1 cellular context compared by ENCODE assay signal in the genomic region with DNA sequence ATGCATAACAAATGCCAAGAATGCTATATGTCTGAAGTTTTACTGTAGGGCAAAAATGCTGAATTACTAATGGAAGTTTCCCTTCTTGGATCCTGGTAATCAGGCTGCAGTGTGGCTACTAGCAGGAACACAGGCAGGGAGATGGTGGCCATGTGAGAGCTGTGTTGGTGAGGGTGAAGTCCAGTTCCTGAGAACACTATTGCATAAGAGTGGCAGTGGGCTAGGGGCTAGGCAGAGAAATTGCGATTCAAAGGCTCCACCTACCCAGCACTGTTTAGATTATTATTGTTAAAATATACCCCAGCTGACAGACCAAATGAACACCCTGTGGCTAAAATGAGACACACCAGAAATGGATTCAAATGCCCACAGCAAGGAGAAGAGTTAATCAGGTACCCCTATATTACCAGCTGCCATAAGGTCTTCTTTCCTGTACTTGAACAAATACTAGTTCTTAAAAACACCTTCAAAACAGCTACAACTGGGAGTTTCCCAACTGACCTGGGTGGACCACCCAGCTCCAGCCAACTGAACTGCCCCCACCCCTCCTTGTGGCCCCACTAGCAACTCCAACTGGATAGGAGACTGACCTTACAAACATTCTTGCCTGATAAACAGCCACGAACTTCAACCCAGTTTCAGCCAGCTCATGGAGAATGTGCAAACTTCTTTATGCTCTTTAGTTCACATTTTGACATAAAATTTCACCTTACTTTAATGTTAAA.
A peak's percentile ranks its signal among the peaks of the same experiment; 100 is the strongest.
TF ChIP-seq lines count a peak whose summit lies in the region.

No MANE protein-coding gene starts in this region.

TF ChIP-seq in HepG2, 621 proteins besides CTCF, POLR2A, EP300 and RAD21 (continued from another document and continues in another):
- TF ChIP-seq, protein P1, sequence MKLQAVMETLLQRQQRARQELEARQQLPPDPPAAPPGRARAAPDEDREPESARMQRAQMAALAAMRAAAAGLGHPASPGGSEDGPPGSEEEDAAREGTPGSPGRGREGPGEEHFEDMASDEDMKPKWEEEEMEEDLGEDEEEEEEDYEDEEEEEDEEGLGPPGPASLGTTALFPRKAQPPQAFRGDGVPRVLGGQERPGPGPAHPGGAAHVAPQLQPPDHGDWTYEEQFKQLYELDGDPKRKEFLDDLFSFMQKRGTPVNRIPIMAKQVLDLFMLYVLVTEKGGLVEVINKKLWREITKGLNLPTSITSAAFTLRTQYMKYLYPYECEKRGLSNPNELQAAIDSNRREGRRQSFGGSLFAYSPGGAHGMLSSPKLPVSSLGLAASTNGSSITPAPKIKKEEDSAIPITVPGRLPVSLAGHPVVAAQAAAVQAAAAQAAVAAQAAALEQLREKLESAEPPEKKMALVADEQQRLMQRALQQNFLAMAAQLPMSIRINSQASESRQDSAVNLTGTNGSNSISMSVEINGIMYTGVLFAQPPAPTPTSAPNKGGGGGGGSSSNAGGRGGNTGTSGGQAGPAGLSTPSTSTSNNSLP (IDR thresholded peaks at IDR 0.05; ENCODE audit: low read depth, low read length) = no peak
- TF ChIP-seq MTF1 (CRISPR knock-in tag; IDR thresholded peaks at IDR 0.05) (no peak), ZNF451 (CRISPR knock-in tag; IDR thresholded peaks at IDR 0.05) (no peak), FOXP1 (IDR thresholded peaks at IDR 0.05) (no peak), FOXP1 (CRISPR knock-in tag; IDR thresholded peaks at IDR 0.05) (no peak), ZNF878 (CRISPR knock-in tag; IDR thresholded peaks at IDR 0.05) (peak; percentile 57; the same call in 1 of the 2 replicates), ATAD3A (CRISPR knock-in tag; IDR thresholded peaks at IDR 0.05) (no peak), FOXA3 (CRISPR knock-in tag; IDR thresholded peaks at IDR 0.05) (peak; percentile 46; the same call in 1 of the 2 replicates), MEF2D (CRISPR knock-in tag; IDR thresholded peaks at IDR 0.05) (peak; percentile 56; the same call in 1 of the 2 replicates), ZNF839 (CRISPR knock-in tag; IDR thresholded peaks at IDR 0.05; ENCODE audit: borderline replicate concordance) (no peak), MED1 (CRISPR knock-in tag; IDR thresholded peaks at IDR 0.05) (peak; percentile 61), MBNL3 (CRISPR knock-in tag; conservative IDR thresholded peaks at IDR 0.05) (no peak), ZNF382 (CRISPR knock-in tag; IDR thresholded peaks at IDR 0.05; ENCODE audit: borderline replicate concordance) (no peak), ZNF296 (CRISPR knock-in tag; conservative IDR thresholded peaks at IDR 0.05) (no peak), ZNF605 (CRISPR knock-in tag; IDR thresholded peaks at IDR 0.05) (no peak), NFKBIZ (CRISPR knock-in tag; IDR thresholded peaks at IDR 0.05) (no peak), TEAD2 (CRISPR knock-in tag; IDR thresholded peaks at IDR 0.05) (no peak), HDAC1 (CRISPR knock-in tag; IDR thresholded peaks at IDR 0.05) (peak; percentile 43; the same call in 1 of the 2 replicates), ZNF567 (CRISPR knock-in tag; IDR thresholded peaks at IDR 0.05; ENCODE audit: borderline replicate concordance) (no peak), RAD51 (IDR thresholded peaks at IDR 0.05; ENCODE audit: borderline replicate concordance) (no peak), YEATS2 (CRISPR knock-in tag; IDR thresholded peaks at IDR 0.05; ENCODE audit: borderline replicate concordance) (peak; percentile 33; the same call in 1 of the 2 replicates), SPEN (CRISPR knock-in tag; IDR thresholded peaks at IDR 0.05; ENCODE audit: low read depth) (peak; percentile 45; the same call in 1 of the 2 replicates), ZNF557 (CRISPR knock-in tag; IDR thresholded peaks at IDR 0.05) (no peak), HNRNPH1 (optimal IDR thresholded peaks at IDR 0.05; ENCODE audit: low read depth, low read length) (no peak)
- TF ChIP-seq, protein P2, sequence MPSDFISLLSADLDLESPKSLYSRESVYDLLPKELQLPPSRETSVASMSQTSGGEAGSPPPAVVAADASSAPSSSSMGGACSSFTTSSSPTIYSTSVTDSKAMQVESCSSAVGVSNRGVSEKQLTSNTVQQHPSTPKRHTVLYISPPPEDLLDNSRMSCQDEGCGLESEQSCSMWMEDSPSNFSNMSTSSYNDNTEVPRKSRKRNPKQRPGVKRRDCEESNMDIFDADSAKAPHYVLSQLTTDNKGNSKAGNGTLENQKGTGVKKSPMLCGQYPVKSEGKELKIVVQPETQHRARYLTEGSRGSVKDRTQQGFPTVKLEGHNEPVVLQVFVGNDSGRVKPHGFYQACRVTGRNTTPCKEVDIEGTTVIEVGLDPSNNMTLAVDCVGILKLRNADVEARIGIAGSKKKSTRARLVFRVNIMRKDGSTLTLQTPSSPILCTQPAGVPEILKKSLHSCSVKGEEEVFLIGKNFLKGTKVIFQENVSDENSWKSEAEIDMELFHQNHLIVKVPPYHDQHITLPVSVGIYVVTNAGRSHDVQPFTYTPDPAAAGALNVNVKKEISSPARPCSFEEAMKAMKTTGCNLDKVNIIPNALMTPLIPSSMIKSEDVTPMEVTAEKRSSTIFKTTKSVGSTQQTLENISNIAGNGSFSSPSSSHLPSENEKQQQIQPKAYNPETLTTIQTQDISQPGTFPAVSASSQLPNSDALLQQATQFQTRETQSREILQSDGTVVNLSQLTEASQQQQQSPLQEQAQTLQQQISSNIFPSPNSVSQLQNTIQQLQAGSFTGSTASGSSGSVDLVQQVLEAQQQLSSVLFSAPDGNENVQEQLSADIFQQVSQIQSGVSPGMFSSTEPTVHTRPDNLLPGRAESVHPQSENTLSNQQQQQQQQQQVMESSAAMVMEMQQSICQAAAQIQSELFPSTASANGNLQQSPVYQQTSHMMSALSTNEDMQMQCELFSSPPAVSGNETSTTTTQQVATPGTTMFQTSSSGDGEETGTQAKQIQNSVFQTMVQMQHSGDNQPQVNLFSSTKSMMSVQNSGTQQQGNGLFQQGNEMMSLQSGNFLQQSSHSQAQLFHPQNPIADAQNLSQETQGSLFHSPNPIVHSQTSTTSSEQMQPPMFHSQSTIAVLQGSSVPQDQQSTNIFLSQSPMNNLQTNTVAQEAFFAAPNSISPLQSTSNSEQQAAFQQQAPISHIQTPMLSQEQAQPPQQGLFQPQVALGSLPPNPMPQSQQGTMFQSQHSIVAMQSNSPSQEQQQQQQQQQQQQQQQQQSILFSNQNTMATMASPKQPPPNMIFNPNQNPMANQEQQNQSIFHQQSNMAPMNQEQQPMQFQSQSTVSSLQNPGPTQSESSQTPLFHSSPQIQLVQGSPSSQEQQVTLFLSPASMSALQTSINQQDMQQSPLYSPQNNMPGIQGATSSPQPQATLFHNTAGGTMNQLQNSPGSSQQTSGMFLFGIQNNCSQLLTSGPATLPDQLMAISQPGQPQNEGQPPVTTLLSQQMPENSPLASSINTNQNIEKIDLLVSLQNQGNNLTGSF (CRISPR knock-in tag; IDR thresholded peaks at IDR 0.05) = no peak
- TF ChIP-seq, protein P3, sequence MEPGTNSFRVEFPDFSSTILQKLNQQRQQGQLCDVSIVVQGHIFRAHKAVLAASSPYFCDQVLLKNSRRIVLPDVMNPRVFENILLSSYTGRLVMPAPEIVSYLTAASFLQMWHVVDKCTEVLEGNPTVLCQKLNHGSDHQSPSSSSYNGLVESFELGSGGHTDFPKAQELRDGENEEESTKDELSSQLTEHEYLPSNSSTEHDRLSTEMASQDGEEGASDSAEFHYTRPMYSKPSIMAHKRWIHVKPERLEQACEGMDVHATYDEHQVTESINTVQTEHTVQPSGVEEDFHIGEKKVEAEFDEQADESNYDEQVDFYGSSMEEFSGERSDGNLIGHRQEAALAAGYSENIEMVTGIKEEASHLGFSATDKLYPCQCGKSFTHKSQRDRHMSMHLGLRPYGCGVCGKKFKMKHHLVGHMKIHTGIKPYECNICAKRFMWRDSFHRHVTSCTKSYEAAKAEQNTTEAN (CRISPR knock-in tag; conservative IDR thresholded peaks at IDR 0.05) = no peak
- TF ChIP-seq, protein P4, sequence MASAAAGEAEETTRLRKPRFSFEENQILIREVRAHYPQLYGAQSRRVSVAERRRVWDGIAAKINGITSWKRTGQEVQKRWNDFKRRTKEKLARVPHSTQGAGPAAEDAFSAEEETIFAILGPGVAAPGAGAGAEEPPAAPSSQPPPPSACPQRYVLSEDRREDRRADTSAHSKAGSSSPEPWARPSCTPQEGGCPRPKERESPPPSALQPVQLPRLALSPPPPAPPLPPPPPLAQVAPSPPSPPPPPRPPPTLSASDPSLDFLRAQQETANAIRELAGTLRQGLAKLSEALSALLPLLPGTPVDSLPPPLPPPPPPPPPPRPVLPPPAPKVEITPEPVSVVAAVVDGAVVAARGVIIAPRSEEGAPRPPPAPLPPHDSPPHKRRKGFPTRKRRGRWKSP (CRISPR knock-in tag; IDR thresholded peaks at IDR 0.05) = no peak
- TF ChIP-seq, protein P5, sequence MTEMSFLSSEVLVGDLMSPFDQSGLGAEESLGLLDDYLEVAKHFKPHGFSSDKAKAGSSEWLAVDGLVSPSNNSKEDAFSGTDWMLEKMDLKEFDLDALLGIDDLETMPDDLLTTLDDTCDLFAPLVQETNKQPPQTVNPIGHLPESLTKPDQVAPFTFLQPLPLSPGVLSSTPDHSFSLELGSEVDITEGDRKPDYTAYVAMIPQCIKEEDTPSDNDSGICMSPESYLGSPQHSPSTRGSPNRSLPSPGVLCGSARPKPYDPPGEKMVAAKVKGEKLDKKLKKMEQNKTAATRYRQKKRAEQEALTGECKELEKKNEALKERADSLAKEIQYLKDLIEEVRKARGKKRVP (CRISPR knock-in tag; IDR thresholded peaks at IDR 0.05) = peak in 1 of 2 experiments; percentile 85; a peak in 2 of 4 replicates
- TF ChIP-seq, protein P6, sequence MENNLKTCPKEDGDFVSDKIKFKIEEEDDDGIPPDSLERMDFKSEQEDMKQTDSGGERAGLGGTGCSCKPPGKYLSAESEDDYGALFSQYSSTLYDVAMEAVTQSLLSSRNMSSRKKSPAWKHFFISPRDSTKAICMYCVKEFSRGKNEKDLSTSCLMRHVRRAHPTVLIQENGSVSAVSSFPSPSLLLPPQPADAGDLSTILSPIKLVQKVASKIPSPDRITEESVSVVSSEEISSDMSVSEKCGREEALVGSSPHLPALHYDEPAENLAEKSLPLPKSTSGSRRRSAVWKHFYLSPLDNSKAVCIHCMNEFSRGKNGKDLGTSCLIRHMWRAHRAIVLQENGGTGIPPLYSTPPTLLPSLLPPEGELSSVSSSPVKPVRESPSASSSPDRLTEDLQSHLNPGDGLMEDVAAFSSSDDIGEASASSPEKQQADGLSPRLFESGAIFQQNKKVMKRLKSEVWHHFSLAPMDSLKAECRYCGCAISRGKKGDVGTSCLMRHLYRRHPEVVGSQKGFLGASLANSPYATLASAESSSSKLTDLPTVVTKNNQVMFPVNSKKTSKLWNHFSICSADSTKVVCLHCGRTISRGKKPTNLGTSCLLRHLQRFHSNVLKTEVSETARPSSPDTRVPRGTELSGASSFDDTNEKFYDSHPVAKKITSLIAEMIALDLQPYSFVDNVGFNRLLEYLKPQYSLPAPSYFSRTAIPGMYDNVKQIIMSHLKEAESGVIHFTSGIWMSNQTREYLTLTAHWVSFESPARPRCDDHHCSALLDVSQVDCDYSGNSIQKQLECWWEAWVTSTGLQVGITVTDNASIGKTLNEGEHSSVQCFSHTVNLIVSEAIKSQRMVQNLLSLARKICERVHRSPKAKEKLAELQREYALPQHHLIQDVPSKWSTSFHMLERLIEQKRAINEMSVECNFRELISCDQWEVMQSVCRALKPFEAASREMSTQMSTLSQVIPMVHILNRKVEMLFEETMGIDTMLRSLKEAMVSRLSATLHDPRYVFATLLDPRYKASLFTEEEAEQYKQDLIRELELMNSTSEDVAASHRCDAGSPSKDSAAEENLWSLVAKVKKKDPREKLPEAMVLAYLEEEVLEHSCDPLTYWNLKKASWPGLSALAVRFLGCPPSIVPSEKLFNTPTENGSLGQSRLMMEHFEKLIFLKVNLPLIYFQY (CRISPR knock-in tag; IDR thresholded peaks at IDR 0.05; ENCODE audit: borderline replicate concordance) = no peak
- TF ChIP-seq, protein P7, sequence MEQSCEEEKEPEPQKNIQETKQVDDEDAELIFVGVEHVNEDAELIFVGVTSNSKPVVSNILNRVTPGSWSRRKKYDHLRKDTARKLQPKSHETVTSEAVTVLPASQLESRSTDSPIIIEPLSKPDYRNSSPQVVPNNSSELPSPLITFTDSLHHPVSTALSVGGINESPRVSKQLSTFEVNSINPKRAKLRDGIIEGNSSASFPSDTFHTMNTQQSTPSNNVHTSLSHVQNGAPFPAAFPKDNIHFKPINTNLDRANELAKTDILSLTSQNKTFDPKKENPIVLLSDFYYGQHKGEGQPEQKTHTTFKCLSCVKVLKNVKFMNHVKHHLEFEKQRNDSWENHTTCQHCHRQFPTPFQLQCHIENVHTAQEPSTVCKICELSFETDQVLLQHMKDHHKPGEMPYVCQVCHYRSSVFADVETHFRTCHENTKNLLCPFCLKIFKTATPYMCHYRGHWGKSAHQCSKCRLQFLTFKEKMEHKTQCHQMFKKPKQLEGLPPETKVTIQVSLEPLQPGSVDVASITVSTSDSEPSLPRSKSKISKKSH (CRISPR knock-in tag; IDR thresholded peaks at IDR 0.05; ENCODE audit: borderline replicate concordance) = no peak
- TF ChIP-seq, protein P8, sequence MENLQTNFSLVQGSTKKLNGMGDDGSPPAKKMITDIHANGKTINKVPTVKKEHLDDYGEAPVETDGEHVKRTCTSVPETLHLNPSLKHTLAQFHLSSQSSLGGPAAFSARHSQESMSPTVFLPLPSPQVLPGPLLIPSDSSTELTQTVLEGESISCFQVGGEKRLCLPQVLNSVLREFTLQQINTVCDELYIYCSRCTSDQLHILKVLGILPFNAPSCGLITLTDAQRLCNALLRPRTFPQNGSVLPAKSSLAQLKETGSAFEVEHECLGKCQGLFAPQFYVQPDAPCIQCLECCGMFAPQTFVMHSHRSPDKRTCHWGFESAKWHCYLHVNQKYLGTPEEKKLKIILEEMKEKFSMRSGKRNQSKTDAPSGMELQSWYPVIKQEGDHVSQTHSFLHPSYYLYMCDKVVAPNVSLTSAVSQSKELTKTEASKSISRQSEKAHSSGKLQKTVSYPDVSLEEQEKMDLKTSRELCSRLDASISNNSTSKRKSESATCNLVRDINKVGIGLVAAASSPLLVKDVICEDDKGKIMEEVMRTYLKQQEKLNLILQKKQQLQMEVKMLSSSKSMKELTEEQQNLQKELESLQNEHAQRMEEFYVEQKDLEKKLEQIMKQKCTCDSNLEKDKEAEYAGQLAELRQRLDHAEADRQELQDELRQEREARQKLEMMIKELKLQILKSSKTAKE (CRISPR knock-in tag; IDR thresholded peaks at IDR 0.05; ENCODE audit: borderline replicate concordance) = no peak
- TF ChIP-seq, protein P9, sequence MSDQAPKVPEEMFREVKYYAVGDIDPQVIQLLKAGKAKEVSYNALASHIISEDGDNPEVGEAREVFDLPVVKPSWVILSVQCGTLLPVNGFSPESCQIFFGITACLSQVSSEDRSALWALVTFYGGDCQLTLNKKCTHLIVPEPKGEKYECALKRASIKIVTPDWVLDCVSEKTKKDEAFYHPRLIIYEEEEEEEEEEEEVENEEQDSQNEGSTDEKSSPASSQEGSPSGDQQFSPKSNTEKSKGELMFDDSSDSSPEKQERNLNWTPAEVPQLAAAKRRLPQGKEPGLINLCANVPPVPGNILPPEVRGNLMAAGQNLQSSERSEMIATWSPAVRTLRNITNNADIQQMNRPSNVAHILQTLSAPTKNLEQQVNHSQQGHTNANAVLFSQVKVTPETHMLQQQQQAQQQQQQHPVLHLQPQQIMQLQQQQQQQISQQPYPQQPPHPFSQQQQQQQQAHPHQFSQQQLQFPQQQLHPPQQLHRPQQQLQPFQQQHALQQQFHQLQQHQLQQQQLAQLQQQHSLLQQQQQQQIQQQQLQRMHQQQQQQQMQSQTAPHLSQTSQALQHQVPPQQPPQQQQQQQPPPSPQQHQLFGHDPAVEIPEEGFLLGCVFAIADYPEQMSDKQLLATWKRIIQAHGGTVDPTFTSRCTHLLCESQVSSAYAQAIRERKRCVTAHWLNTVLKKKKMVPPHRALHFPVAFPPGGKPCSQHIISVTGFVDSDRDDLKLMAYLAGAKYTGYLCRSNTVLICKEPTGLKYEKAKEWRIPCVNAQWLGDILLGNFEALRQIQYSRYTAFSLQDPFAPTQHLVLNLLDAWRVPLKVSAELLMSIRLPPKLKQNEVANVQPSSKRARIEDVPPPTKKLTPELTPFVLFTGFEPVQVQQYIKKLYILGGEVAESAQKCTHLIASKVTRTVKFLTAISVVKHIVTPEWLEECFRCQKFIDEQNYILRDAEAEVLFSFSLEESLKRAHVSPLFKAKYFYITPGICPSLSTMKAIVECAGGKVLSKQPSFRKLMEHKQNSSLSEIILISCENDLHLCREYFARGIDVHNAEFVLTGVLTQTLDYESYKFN (CRISPR knock-in tag; conservative IDR thresholded peaks at IDR 0.05) = peak; percentile 61
